Comparison of ENCODE assay signal across 9 cellular contexts in the genomic region with DNA sequence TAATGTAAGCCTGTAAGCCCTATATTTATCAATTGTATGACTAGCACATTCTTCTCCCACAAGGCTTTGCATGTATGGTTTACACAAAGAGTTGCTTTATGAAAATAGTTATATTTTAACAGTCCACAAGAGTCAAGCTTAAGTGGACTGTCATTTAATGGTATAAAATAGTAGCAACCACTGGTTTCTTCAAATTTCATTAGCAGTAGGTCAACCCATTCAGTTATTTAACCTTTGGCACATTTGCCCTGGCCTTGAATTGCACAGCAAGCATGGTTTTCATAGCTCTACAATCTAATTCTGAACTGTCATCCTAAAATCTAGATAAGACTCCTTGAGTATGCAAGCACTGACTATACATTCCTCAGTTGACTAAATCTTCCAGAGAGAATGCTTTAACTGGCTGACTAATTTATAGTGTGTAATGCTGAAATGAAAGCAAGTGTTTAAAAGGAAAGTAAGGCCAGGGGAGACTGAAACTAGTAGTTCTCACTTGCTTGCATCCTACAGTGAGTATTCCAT. TPM values are rescaled to one million over a fixed set of nuclear protein-coding genes. Genes with fewer than 3 reads are reported as not detected.
DNase-seq lines count a peak whose midpoint lies in the region; ATAC-seq and TF ChIP-seq lines count a peak whose summit lies in the region.
"Had no signal": no experiment of that assay in that cellular context is flagged by ENCODE, and none has a peak within 500 bp of the region (broad histone marks: within the 10 kb centered on the region; RNA-seq: fewer than 3 reads in every experiment).

No MANE protein-coding gene starts in this region.

- peak; percentile 55 for ATAC-seq in GM21723 (IDR thresholded peaks at IDR 0.05; ENCODE audit: unreplicated experiment)
- ATAC-seq: K562 had no signal

- H3K4me3 ChIP-seq in lower leg skin (ENCODE audit: low read depth, poor library complexity, severe bottlenecking): no peak overlapping the region
- H3K4me3 ChIP-seq: K562 had no signal

- no peak for TF ChIP-seq POLR2A in lower leg skin (IDR thresholded peaks at IDR 0.05)

- peak; percentile 57 for DNase-seq in GM13977 (ENCODE audit: low spot score)
- DNase-seq in M059J (ENCODE audit: low read depth): peak; percentile 73
- peak; percentile 49 for DNase-seq in glomerular visceral epithelial cell (ENCODE audit: extremely low spot score)
- no peak for DNase-seq in HK-2 (ENCODE audit: unreplicated experiment)
- no peak for DNase-seq in lower leg skin (ENCODE audit: low spot score in 2 of 2)
- no peak for DNase-seq in NCI-H1092 treated with DMSO at 0.1 percent for 48 hours (lab: John Stamatoyannopoulos, UW)
- DNase-seq in stimulated activated CD4-positive, alpha-beta T cell treated with anti-CD3 and anti-CD28 coated beads, Interleukin-2, amount 100 ng/mL, for 48 hours: no peak

- intact Hi-C loops in lower leg skin (cut with DNase I; ENCODE audit: low total_unique reads): no loop called here

- in situ Hi-C loops in GM13977 (cut with MboI; ENCODE audit: low pct_unique_long_range_greater_than_20kb, low sequenced_read_pairs, unreplicated experiment): no loop called here

- TF ChIP-seq CTCF in GM13977 (IDR thresholded peaks at IDR 0.05; ENCODE audit: extremely low read depth, insufficient read depth, missing control alignments) (no peak), lower leg skin (IDR thresholded peaks at IDR 0.05) (no peak)

RNA-seq across cellular contexts. Expression of gene DPP4, which starts 1.8 kb away (rescaled TPM):
- 13.5 and 17.5 TPM in 2 replicates for total RNA-seq in M059J (2014; rRNA removed; shearing (Covaris generic))
- 1 to 10 TPM; 3.2 to 6.4 (median 5.1) TPM for total RNA-seq in lower leg skin

Comparison
In these comparisons a context has a peak if more than half of its experiments do, and no peak if none do; other contexts are left out.
1. DNase-seq: peak in GM13977 (single experiment), M059J (single experiment) and glomerular visceral epithelial cell (single experiment); none in HK-2 (single experiment), lower leg skin (0 of 2), NCI-H1092 treated with DMSO at 0.1 percent for 48 hours (single experiment) and stimulated activated CD4-positive, alpha-beta T cell treated with anti-CD3 and anti-CD28 coated beads, Interleukin-2, amount 100 ng/mL, for 48 hours (0 of 2).